9 cellular contexts compared by ENCODE assay signal in the genomic region with DNA sequence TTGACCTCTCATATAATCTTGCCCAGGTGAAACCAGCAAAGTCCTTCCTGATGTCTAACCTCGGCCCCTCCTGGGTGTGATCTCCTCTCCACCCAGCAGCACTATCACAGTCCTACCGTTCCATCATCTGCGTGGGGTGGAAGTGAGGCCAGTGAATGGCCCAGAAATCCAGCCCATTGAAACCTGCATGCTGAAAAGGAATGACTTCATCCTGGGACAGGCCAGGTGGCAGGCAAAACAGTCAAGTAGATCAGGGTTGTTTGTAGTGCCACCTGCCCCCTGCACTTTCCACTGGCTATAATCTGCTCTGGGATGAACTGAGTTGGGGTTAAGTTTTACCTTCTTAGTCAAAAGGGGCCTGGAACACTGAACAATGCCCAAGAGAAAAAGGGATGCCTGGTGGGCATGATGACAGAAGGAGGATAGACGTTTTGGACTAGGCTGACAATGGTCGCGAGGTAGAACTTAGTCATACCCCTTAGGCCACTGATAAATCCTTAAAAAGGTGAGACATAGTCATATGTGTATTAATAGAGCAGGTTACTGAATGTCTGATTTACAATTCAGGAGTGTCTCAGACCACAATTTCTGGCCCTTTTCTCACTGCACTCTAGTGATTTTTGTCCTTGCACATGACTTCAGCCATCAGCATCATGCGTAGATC. TPM values are rescaled to one million over a fixed set of nuclear protein-coding genes. Genes with fewer than 3 reads are reported as not detected.
DNase-seq lines count a peak whose midpoint lies in the region; ATAC-seq lines count a peak whose summit lies in the region.
"Had no signal": no experiment of that assay in that cellular context is flagged by ENCODE, and none has a peak within 500 bp of the region (broad histone marks: within the 10 kb centered on the region; RNA-seq: fewer than 3 reads in every experiment).

No MANE protein-coding gene starts in this region.

- no peaks in the 10 kb centered on the region for H3K27me3 Mint-ChIP-seq in activated T-cell treated with anti-CD3 and anti-CD28 coated beads, Interleukin-2, amount 50 U/mL, for 24 hours

- peak overlapping the region; percentile 98 for H3K27ac ChIP-seq in angular gyrus (ENCODE audit: low read depth, low read length)
- peak overlapping the region; percentile 97 for H3K27ac ChIP-seq in stomach smooth muscle (ENCODE audit: low read length)

- H3K36me3 Mint-ChIP-seq in activated T-cell treated with anti-CD3 and anti-CD28 coated beads, Interleukin-2, amount 50 U/mL, for 24 hours (ENCODE audit: low read depth): peaks cover 36% of the 10 kb centered on the region

- H3K9me3 ChIP-seq in stomach smooth muscle (ENCODE audit: control insufficient read depth in 2 of 2, low read length in 2 of 2): no peaks in the 10 kb centered on the region

- peak; percentile 41 for ATAC-seq in left colon
- ATAC-seq in GM19324 (IDR thresholded peaks at IDR 0.05; ENCODE audit: low FRiP score, unreplicated experiment): no peak
- ATAC-seq in HG03460 (IDR thresholded peaks at IDR 0.05; ENCODE audit: unreplicated experiment): no peak

- peaks cover 0 to 6% of the 10 kb centered on the region in 2 donors for H3K36me3 ChIP-seq in stomach smooth muscle (ENCODE audit: control insufficient read depth in 2 of 2, insufficient read depth in 2 of 2, low read length in 2 of 2)

- DNase-seq in activated T-cell treated with anti-CD3 and anti-CD28 coated beads, Interleukin-2, amount 50 U/mL, for 24 hours: no peak
- DNase-seq in activated T-cell treated with anti-CD3 and anti-CD28 coated beads for 4 hours: no peak
- DNase-seq in left colon: no peak
- DNase-seq in hepatic stellate cell (ENCODE audit: low spot score): no peak
- DNase-seq: activated gamma-delta T cell treated with Interleukin-2 at 50 U/mL for 16 hours had no signal

- H3K9ac ChIP-seq in stomach smooth muscle (ENCODE audit: low read length in 2 of 2): peak overlapping the region; percentile 13 to 85

- H3K4me3 ChIP-seq in stomach smooth muscle (ENCODE audit: low read length in 2 of 2): no peak overlapping the region

- no peaks in the 10 kb centered on the region for H3K9me3 Mint-ChIP-seq in activated T-cell treated with anti-CD3 and anti-CD28 coated beads, Interleukin-2, amount 50 U/mL, for 24 hours

- H3K4me1 Mint-ChIP-seq in activated T-cell treated with anti-CD3 and anti-CD28 coated beads, Interleukin-2, amount 50 U/mL, for 24 hours (ENCODE audit: low read depth): peaks cover 35% of the 10 kb centered on the region

- H3K27me3 ChIP-seq in stomach smooth muscle (ENCODE audit: control insufficient read depth in 1 of 2, insufficient read depth in 2 of 2, low read length in 2 of 2): no peaks in the 10 kb centered on the region

- intact Hi-C loops in left colon (cut with DNase I, micrococcal nuclease): no loop called here

- peak overlapping the region; percentile 97 for H3K27ac Mint-ChIP-seq in activated T-cell treated with anti-CD3 and anti-CD28 coated beads, Interleukin-2, amount 50 U/mL, for 24 hours

- H3K4me1 ChIP-seq in stomach smooth muscle (ENCODE audit: control insufficient read depth, insufficient read depth, low read length): peaks cover 41% of the 10 kb centered on the region

- H3K4me3 Mint-ChIP-seq in activated T-cell treated with anti-CD3 and anti-CD28 coated beads, Interleukin-2, amount 50 U/mL, for 24 hours: peak overlapping the region; percentile 80

RNA-seq across cellular contexts. Expression of a gene that starts 8.1 kb away (rescaled TPM):
- total RNA-seq in left colon: 100 to 1,000 TPM; 278 to 329 TPM

RNA-seq across cellular contexts. Expression of a gene that starts 15.4 kb away (rescaled TPM):
- 10 to 100 TPM; 13.0 to 22.8 TPM for total RNA-seq in left colon

RNA-seq across cellular contexts. Expression of a gene that starts 18.5 kb away (rescaled TPM):
- total RNA-seq in left colon: 10 to 100 TPM; 34.9 to 43.5 TPM

RNA-seq across cellular contexts. Expression of a gene that starts 22.1 kb away (rescaled TPM):
- total RNA-seq in left colon: not detected

RNA-seq across cellular contexts. Expression of a gene that starts 26.5 kb away (rescaled TPM):
- 10 to 100 TPM in 1 of 2 donors, 1 to 10 TPM in 1; 9.6 to 15.3 TPM for total RNA-seq in left colon
